Comparison of ENCODE assay signal across 24 cellular contexts in genomic region chr3:50777680-50778079, GRCh38.
"Had no signal": no experiment of that assay in that cellular context is flagged by ENCODE, and none has a peak within 500 bp of the region (broad histone marks: within the 10 kb centered on the region; RNA-seq: fewer than 3 reads in every experiment).

No MANE protein-coding gene starts in this region.

- H3K27me3 ChIP-seq: stomach, suprapubic skin, testis, thyroid gland, tibial artery, tibial nerve, transverse colon, upper lobe of left lung, upper lobe of right lung, uterus, vagina had no signal

- H3K27ac ChIP-seq: stomach, suprapubic skin, testis, thoracic aorta, thyroid gland, tibial artery, tibial nerve, transverse colon, upper lobe of left lung, upper lobe of right lung, uterus, vagina had no signal

- H3K4me3 ChIP-seq: stomach, suprapubic skin, testis, thoracic aorta, thyroid gland, tibial artery, tibial nerve, transverse colon, upper lobe of left lung, upper lobe of right lung, uterus, vagina had no signal

- DNase-seq: stimulated activated CD4-positive, alpha-beta T cell treated with anti-CD3 and anti-CD28 coated beads, Interleukin-2, amount 100 ng/mL, for 48 hours; stimulated activated CD4-positive, alpha-beta T cell treated with anti-CD3 and anti-CD28 coated beads, Interleukin-4, amount 100 ng/mL, for 1 hour; stimulated activated CD4-positive, alpha-beta T cell treated with anti-CD3 and anti-CD28 coated beads, Interleukin-4, amount 100 ng/mL, for 24 hours; stimulated activated CD8-positive, alpha-beta memory T cell treated with anti-CD3 and anti-CD28 coated beads, Interleukin-4, amount 100 ng/mL, for 48 hours; stimulated activated naive B cell treated with anti-CD40 and anti-IgM and Interleukin-4, amounts not matched to agents 10 μg/mL and 1 μg/mL and 100 μg/mL, for 72 hours; stimulated activated naive CD4-positive, alpha-beta T cell; stimulated activated naive CD4-positive, alpha-beta T cell treated with Interleukin-2 at 50 U/mL for 16 hours; stimulated activated naive CD8-positive, alpha-beta T cell treated with anti-CD3 and anti-CD28 coated beads, Interleukin-15, amount 100 ng/mL, for 72 hours; stimulated activated naive CD8-positive, alpha-beta T cell treated with anti-CD3 and anti-CD28 coated beads, Interleukin-15, Interleukin-2, amounts not matched to agents 100 U/mL and 50 U/mL, for 24 hours; stomach; substantia nigra; testis; thyroid gland; tibial artery; transverse colon; trophoblast cell; upper lobe of left lung; upper lobe of right lung; uterus had no signal

- FAIRE-seq: urothelium cell line had no signal

- H3K36me3 ChIP-seq: stomach, suprapubic skin, thoracic aorta, thyroid gland, tibial artery, tibial nerve, transverse colon, upper lobe of left lung, upper lobe of right lung, uterus, vagina had no signal

- H3K9me3 ChIP-seq: stomach, testis, thoracic aorta, thyroid gland, transverse colon, upper lobe of left lung, upper lobe of right lung, uterus, vagina had no signal
